22 cellular contexts compared by ENCODE assay signal in the genomic region with DNA sequence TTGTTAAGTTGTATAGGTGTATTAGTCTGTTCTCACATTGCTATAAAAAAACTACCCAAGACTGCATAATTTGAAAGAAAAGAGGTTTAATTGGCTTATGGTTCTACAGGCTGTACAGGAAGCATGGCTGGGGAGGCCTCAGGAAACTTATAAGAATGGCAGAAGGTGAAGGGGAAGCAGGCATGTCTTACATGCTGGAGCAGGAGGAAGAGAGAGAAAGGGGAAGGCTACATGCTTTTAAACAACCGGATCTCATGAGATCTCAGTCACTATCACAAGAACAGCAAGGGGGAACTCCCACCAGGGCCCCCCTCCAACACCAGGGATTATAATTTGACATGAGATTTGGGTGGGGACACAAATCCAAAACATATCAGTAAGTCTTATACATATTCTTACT.
"Had no signal": no experiment of that assay in that cellular context is flagged by ENCODE, and none has a peak within 500 bp of the region (broad histone marks: within the 10 kb centered on the region; RNA-seq: fewer than 3 reads in every experiment).

No MANE protein-coding gene starts in this region.

- ATAC-seq: heart right ventricle; left cardiac atrium; natural killer cell treated with Interleukin-12 subunit alpha and Interleukin-12 subunit beta and Interleukin-15 and Interleukin-18, amount 100 ng/mL, for 72 hours; right lobe of liver; upper lobe of right lung had no signal

- H3K4me3 ChIP-seq: colonic mucosa, heart right ventricle, right lobe of liver, skin epidermis, thyroid gland, upper lobe of right lung had no signal

- H3K36me3 Mint-ChIP-seq: activated naive CD4-positive, alpha-beta T cell treated with anti-CD3 and anti-CD28 coated beads, Interleukin-2, amount 10 ng/mL, durations not matched to agents 7 days and 5 days; natural killer cell treated with Interleukin-12 subunit alpha and Interleukin-12 subunit beta and Interleukin-15 and Interleukin-18, amount 100 ng/mL, for 72 hours had no signal

- DNase-seq: activated CD4-positive, alpha-beta memory T cell treated with anti-CD3 and anti-CD28 coated beads, Interleukin-2, amount 10 ng/mL, durations not matched to agents 7 days and 5 days; activated CD4-positive, alpha-beta T cell treated with anti-CD3 and anti-CD28 coated beads for 4 hours; activated CD4-positive, CD25-positive, alpha-beta regulatory T cell; activated effector memory CD4-positive, alpha-beta T cell treated with anti-CD3 and anti-CD28 coated beads, Interleukin-2, amount 50 U/mL, for 16 hours; activated naive CD4-positive, alpha-beta T cell treated with anti-CD3 and anti-CD28 coated beads, Interleukin-2, amount 10 ng/mL, durations not matched to agents 7 days and 5 days; amygdala; colonic mucosa; endodermal cell; heart right ventricle; islet precursor cell; left cardiac atrium; midbrain; right lobe of liver; stimulated activated CD4-positive, alpha-beta T cell treated with anti-CD3 and anti-CD28 coated beads, Interleukin-1b, Interleukin-23, amount 100 ng/mL, for 48 hours; substantia nigra; thyroid gland; upper lobe of right lung had no signal

- H3K9ac ChIP-seq: parathyroid adenoma had no signal

- H3K4me1 Mint-ChIP-seq: activated CD4-positive, alpha-beta memory T cell treated with anti-CD3 and anti-CD28 coated beads, Interleukin-2, amount 10 ng/mL, durations not matched to agents 7 days and 5 days; activated naive CD4-positive, alpha-beta T cell treated with anti-CD3 and anti-CD28 coated beads, Interleukin-2, amount 10 ng/mL, durations not matched to agents 7 days and 5 days; endodermal cell had no signal

- H3K27ac ChIP-seq: colonic mucosa, heart right ventricle, parathyroid adenoma, right lobe of liver, skin epidermis, thyroid gland, upper lobe of right lung had no signal

- FAIRE-seq: bronchial epithelial cell had no signal

- H3K4me1 ChIP-seq: colonic mucosa, heart right ventricle, parathyroid adenoma, right lobe of liver, thyroid gland, upper lobe of right lung had no signal

- H3K9me3 ChIP-seq: colonic mucosa, heart right ventricle, right lobe of liver, thyroid gland, upper lobe of right lung had no signal

- H3K36me3 ChIP-seq: colonic mucosa, heart right ventricle, right lobe of liver, thyroid gland, upper lobe of right lung had no signal

- H3K79me2 ChIP-seq: parathyroid adenoma had no signal

- H3K4me3 Mint-ChIP-seq: activated CD4-positive, alpha-beta memory T cell treated with anti-CD3 and anti-CD28 coated beads, Interleukin-2, amount 10 ng/mL, durations not matched to agents 7 days and 5 days; activated naive CD4-positive, alpha-beta T cell treated with anti-CD3 and anti-CD28 coated beads, Interleukin-2, amount 10 ng/mL, durations not matched to agents 7 days and 5 days; endodermal cell; natural killer cell treated with Interleukin-12 subunit alpha and Interleukin-12 subunit beta and Interleukin-15 and Interleukin-18, amount 100 ng/mL, for 72 hours; stimulated activated naive CD8-positive, alpha-beta T cell treated with anti-CD3 and anti-CD28 coated beads, Interleukin-15, Interleukin-2, amounts not matched to agents 100 ng/mL and 50 ng/mL, for 24 hours had no signal

- H3K27me3 ChIP-seq: colonic mucosa, right lobe of liver, thyroid gland, upper lobe of right lung had no signal

- H2AFZ ChIP-seq: parathyroid adenoma had no signal

- H3K27ac Mint-ChIP-seq: activated CD4-positive, alpha-beta memory T cell treated with anti-CD3 and anti-CD28 coated beads, Interleukin-2, amount 10 ng/mL, durations not matched to agents 7 days and 5 days; activated naive CD4-positive, alpha-beta T cell treated with anti-CD3 and anti-CD28 coated beads, Interleukin-2, amount 10 ng/mL, durations not matched to agents 7 days and 5 days; endodermal cell; natural killer cell treated with Interleukin-12 subunit alpha and Interleukin-12 subunit beta and Interleukin-15 and Interleukin-18, amount 100 ng/mL, for 72 hours; stimulated activated naive CD8-positive, alpha-beta T cell treated with anti-CD3 and anti-CD28 coated beads, Interleukin-15, Interleukin-2, amounts not matched to agents 100 ng/mL and 50 ng/mL, for 24 hours had no signal
